Comparison of ENCODE assay signal across 1 cellular context in the genomic region with DNA sequence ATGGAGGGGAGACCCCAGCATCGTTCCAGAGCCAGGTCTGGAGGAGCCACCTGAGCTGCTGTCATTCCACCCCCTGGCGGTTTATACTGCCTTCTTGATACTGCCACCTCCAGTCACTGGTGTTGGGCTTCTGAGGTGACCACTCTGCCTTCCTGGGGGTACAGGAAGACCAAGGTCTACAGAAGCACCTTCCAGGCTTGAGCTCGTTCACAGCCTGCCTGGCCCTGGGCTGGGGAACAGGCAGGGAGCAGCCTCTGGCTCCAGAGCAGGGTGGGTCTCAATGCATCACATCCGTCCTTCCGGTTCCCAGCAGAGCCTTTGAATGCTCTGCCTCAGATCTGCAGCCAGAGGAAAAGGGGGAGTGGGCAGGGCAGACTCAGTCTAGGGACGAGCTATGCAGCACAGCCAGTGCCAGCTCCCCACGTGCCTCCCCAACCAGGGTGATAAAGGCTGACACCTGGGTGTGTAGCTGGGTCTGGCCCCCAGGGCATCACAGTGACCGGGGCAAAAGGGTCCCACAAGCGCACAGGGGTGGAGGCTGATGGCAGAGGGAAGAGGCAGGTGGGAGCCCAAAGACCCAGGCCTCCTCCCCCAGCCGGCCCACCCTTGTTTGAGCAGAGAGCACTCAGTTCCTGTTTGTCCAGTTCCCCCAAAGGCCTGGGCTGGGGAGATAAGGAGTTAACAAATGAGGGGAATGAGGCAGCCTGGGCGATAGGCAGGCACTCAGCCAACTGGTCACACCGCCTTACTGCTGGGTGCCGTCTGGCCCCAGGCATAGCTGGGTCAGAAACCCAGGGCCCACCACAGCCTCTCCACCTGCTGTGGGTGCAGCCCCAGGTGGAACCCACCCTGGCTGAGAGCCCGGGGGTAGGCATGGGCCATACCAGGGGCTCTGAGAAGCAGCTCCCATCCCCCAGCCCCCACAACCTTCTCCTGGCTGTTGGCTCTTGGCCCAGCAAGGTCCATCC.
TF ChIP-seq lines count a peak whose summit lies in the region.

No MANE protein-coding gene starts in this region.

TF ChIP-seq in K562, 482 proteins besides CTCF, POLR2A, EP300 and RAD21 (continues in another document):
- TF ChIP-seq FOXM1 (IDR thresholded peaks at IDR 0.05; ENCODE audit: low read depth): peak; percentile 64
- 0 out of 2 replicates have a peak, but pooled peaks have one; percentile 10 for TF ChIP-seq FOXM1 (CRISPR knock-in tag; IDR thresholded peaks at IDR 0.05; ENCODE audit: low read depth)
- no peak for TF ChIP-seq TCFL5 (CRISPR knock-in tag; conservative IDR thresholded peaks at IDR 0.05)
- TF ChIP-seq ELF2 (CRISPR knock-in tag; IDR thresholded peaks at IDR 0.05): no peak
- TF ChIP-seq CEBPG (CRISPR knock-in tag; IDR thresholded peaks at IDR 0.05): no peak
- TF ChIP-seq CEBPG (tag; conservative IDR thresholded peaks at IDR 0.05 in 1 of 2, IDR thresholded peaks at IDR 0.05 in 1 of 2): no peak
- TF ChIP-seq FOXP1 (CRISPR knock-in tag; IDR thresholded peaks at IDR 0.05): no peak
- no peak for TF ChIP-seq ARID2 (IDR thresholded peaks at IDR 0.05)
- TF ChIP-seq POLR3G (IDR thresholded peaks at IDR 0.05; ENCODE audit: extremely low read depth, insufficient read length, insufficient replicate concordance): no peak
- TF ChIP-seq ZZZ3 (IDR thresholded peaks at IDR 0.05): no peak
- TF ChIP-seq NCOA1 (IDR thresholded peaks at IDR 0.05; ENCODE audit: low read depth): no peak
- TF ChIP-seq ETS2 (tag; IDR thresholded peaks at IDR 0.05; ENCODE audit: borderline replicate concordance, poor library complexity, severe bottlenecking): no peak
- TF ChIP-seq MED1 (CRISPR knock-in tag; IDR thresholded peaks at IDR 0.05; ENCODE audit: borderline replicate concordance): no peak
- TF ChIP-seq ZNF695 (CRISPR knock-in tag; IDR thresholded peaks at IDR 0.05): no peak
- peak in 1 of 2 experiments; percentile 56; a peak in 1 of 3 replicates for TF ChIP-seq CBX3 (IDR thresholded peaks at IDR 0.05; ENCODE audit: borderline replicate concordance in 1 of 2, low read length in 2 of 2)
- TF ChIP-seq, protein P1, sequence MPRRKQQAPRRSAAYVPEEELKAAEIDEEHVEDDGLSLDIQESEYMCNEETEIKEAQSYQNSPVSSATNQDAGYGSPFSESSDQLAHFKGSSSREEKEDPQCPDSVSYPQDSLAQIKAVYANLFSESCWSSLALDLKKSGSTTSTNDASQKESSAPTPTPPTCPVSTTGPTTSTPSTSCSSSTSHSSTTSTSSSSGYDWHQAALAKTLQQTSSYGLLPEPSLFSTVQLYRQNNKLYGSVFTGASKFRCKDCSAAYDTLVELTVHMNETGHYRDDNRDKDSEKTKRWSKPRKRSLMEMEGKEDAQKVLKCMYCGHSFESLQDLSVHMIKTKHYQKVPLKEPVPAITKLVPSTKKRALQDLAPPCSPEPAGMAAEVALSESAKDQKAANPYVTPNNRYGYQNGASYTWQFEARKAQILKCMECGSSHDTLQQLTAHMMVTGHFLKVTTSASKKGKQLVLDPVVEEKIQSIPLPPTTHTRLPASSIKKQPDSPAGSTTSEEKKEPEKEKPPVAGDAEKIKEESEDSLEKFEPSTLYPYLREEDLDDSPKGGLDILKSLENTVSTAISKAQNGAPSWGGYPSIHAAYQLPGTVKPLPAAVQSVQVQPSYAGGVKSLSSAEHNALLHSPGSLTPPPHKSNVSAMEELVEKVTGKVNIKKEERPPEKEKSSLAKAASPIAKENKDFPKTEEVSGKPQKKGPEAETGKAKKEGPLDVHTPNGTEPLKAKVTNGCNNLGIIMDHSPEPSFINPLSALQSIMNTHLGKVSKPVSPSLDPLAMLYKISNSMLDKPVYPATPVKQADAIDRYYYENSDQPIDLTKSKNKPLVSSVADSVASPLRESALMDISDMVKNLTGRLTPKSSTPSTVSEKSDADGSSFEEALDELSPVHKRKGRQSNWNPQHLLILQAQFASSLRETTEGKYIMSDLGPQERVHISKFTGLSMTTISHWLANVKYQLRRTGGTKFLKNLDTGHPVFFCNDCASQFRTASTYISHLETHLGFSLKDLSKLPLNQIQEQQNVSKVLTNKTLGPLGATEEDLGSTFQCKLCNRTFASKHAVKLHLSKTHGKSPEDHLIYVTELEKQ (CRISPR knock-in tag; IDR thresholded peaks at IDR 0.05): no peak
- TF ChIP-seq RHOXF2B (CRISPR knock-in tag; conservative IDR thresholded peaks at IDR 0.05): no peak
- TF ChIP-seq MECOM (CRISPR knock-in tag; IDR thresholded peaks at IDR 0.05): no peak
- no peak for TF ChIP-seq HNRNPH1 (optimal IDR thresholded peaks at IDR 0.05; ENCODE audit: low read depth, low read length)
- no peak for TF ChIP-seq CBFB (CRISPR knock-in tag; IDR thresholded peaks at IDR 0.05)
- TF ChIP-seq PTRF (tag; IDR thresholded peaks at IDR 0.05): no peak
- TF ChIP-seq, protein P2, sequence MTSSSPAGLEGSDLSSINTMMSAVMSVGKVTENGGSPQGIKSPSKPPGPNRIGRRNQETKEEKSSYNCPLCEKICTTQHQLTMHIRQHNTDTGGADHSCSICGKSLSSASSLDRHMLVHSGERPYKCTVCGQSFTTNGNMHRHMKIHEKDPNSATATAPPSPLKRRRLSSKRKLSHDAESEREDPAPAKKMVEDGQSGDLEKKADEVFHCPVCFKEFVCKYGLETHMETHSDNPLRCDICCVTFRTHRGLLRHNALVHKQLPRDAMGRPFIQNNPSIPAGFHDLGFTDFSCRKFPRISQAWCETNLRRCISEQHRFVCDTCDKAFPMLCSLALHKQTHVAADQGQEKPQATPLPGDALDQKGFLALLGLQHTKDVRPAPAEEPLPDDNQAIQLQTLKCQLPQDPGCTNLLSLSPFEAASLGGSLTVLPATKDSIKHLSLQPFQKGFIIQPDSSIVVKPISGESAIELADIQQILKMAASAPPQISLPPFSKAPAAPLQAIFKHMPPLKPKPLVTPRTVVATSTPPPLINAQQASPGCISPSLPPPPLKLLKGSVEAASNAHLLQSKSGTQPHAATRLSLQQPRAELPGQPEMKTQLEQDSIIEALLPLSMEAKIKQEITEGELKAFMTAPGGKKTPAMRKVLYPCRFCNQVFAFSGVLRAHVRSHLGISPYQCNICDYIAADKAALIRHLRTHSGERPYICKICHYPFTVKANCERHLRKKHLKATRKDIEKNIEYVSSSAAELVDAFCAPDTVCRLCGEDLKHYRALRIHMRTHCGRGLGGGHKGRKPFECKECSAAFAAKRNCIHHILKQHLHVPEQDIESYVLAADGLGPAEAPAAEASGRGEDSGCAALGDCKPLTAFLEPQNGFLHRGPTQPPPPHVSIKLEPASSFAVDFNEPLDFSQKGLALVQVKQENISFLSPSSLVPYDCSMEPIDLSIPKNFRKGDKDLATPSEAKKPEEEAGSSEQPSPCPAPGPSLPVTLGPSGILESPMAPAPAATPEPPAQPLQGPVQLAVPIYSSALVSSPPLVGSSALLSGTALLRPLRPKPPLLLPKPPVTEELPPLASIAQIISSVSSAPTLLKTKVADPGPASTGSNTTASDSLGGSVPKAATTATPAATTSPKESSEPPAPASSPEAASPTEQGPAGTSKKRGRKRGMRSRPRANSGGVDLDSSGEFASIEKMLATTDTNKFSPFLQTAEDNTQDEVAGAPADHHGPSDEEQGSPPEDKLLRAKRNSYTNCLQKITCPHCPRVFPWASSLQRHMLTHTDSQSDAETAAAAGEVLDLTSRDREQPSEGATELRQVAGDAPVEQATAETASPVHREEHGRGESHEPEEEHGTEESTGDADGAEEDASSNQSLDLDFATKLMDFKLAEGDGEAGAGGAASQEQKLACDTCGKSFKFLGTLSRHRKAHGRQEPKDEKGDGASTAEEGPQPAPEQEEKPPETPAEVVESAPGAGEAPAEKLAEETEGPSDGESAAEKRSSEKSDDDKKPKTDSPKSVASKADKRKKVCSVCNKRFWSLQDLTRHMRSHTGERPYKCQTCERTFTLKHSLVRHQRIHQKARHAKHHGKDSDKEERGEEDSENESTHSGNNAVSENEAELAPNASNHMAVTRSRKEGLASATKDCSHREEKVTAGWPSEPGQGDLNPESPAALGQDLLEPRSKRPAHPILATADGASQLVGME (CRISPR knock-in tag; IDR thresholded peaks at IDR 0.05): no peak
- TF ChIP-seq NCOA4 (IDR thresholded peaks at IDR 0.05; ENCODE audit: partially characterized antibody): no peak
- TF ChIP-seq PCBP2 (IDR thresholded peaks at IDR 0.05; ENCODE audit: low read depth, low read length, poor library complexity, severe bottlenecking): no peak
- TF ChIP-seq, protein P3, sequence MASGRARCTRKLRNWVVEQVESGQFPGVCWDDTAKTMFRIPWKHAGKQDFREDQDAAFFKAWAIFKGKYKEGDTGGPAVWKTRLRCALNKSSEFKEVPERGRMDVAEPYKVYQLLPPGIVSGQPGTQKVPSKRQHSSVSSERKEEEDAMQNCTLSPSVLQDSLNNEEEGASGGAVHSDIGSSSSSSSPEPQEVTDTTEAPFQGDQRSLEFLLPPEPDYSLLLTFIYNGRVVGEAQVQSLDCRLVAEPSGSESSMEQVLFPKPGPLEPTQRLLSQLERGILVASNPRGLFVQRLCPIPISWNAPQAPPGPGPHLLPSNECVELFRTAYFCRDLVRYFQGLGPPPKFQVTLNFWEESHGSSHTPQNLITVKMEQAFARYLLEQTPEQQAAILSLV (tag; IDR thresholded peaks at IDR 0.05): no peak
- TF ChIP-seq NR2C2 (CRISPR knock-in tag; IDR thresholded peaks at IDR 0.05): no peak
- TF ChIP-seq NR2C2 (tag; IDR thresholded peaks at IDR 0.05): 0 out of 2 replicates have a peak, but pooled peaks have one; percentile 8
- TF ChIP-seq SIRT6 (IDR thresholded peaks at IDR 0.05; ENCODE audit: low read depth, low read length): no peak
- peak; percentile 56; the same call in 1 of the 2 replicates for TF ChIP-seq ELF1 (tag; IDR thresholded peaks at IDR 0.05)
- TF ChIP-seq STAG1 (CRISPR knock-in tag; IDR thresholded peaks at IDR 0.05; ENCODE audit: borderline replicate concordance): no peak
- no peak for TF ChIP-seq CHD4 (IDR thresholded peaks at IDR 0.05; ENCODE audit: insufficient read depth, insufficient replicate concordance, low read depth, low read length, poor library complexity, severe bottlenecking)
- TF ChIP-seq, protein P4, sequence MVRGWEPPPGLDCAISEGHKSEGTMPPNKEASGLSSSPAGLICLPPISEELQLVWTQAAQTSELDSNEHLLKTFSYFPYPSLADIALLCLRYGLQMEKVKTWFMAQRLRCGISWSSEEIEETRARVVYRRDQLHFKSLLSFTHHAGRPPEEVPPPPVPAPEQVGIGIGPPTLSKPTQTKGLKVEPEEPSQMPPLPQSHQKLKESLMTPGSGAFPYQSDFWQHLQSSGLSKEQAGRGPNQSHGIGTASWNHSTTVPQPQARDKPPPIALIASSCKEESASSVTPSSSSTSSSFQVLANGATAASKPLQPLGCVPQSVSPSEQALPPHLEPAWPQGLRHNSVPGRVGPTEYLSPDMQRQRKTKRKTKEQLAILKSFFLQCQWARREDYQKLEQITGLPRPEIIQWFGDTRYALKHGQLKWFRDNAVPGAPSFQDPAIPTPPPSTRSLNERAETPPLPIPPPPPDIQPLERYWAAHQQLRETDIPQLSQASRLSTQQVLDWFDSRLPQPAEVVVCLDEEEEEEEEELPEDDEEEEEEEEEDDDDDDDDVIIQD (CRISPR knock-in tag; IDR thresholded peaks at IDR 0.05): no peak
- TF ChIP-seq MCM3 (IDR thresholded peaks at IDR 0.05): no peak
- TF ChIP-seq, protein P5, sequence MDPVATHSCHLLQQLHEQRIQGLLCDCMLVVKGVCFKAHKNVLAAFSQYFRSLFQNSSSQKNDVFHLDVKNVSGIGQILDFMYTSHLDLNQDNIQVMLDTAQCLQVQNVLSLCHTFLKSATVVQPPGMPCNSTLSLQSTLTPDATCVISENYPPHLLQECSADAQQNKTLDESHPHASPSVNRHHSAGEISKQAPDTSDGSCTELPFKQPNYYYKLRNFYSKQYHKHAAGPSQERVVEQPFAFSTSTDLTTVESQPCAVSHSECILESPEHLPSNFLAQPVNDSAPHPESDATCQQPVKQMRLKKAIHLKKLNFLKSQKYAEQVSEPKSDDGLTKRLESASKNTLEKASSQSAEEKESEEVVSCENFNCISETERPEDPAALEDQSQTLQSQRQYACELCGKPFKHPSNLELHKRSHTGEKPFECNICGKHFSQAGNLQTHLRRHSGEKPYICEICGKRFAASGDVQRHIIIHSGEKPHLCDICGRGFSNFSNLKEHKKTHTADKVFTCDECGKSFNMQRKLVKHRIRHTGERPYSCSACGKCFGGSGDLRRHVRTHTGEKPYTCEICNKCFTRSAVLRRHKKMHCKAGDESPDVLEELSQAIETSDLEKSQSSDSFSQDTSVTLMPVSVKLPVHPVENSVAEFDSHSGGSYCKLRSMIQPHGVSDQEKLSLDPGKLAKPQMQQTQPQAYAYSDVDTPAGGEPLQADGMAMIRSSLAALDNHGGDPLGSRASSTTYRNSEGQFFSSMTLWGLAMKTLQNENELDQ (CRISPR knock-in tag; IDR thresholded peaks at IDR 0.05; ENCODE audit: borderline replicate concordance): no peak
- peak; percentile 91 for TF ChIP-seq SPI1 (IDR thresholded peaks at IDR 0.05; ENCODE audit: borderline replicate concordance, low read depth, low read length)
- peak; percentile 63 for TF ChIP-seq SMAD1 (IDR thresholded peaks at IDR 0.05; ENCODE audit: low read depth, low read length, partially characterized antibody)
- TF ChIP-seq, protein P6, sequence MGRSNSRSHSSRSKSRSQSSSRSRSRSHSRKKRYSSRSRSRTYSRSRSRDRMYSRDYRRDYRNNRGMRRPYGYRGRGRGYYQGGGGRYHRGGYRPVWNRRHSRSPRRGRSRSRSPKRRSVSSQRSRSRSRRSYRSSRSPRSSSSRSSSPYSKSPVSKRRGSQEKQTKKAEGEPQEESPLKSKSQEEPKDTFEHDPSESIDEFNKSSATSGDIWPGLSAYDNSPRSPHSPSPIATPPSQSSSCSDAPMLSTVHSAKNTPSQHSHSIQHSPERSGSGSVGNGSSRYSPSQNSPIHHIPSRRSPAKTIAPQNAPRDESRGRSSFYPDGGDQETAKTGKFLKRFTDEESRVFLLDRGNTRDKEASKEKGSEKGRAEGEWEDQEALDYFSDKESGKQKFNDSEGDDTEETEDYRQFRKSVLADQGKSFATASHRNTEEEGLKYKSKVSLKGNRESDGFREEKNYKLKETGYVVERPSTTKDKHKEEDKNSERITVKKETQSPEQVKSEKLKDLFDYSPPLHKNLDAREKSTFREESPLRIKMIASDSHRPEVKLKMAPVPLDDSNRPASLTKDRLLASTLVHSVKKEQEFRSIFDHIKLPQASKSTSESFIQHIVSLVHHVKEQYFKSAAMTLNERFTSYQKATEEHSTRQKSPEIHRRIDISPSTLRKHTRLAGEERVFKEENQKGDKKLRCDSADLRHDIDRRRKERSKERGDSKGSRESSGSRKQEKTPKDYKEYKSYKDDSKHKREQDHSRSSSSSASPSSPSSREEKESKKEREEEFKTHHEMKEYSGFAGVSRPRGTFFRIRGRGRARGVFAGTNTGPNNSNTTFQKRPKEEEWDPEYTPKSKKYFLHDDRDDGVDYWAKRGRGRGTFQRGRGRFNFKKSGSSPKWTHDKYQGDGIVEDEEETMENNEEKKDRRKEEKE (IDR thresholded peaks at IDR 0.05; ENCODE audit: borderline replicate concordance in 1 of 2, control insufficient read depth in 1 of 2, low read depth in 2 of 2, low read length in 1 of 2): no peak
- TF ChIP-seq SMARCA4 (IDR thresholded peaks at IDR 0.05): peak; percentile 85
- no peak for TF ChIP-seq SETDB1 (IDR thresholded peaks at IDR 0.05; ENCODE audit: low read length)
- TF ChIP-seq TAL1 (IDR thresholded peaks at IDR 0.05): peak; percentile 87
- 0 out of 2 replicates have a peak, but pooled peaks have one; percentile 77 for TF ChIP-seq RUNX1 (IDR thresholded peaks at IDR 0.05; ENCODE audit: low read depth)
- TF ChIP-seq STAT5B (CRISPR knock-in tag; IDR thresholded peaks at IDR 0.05): no peak
- TF ChIP-seq XRCC3 (IDR thresholded peaks at IDR 0.05): no peak
